ENCODE assay signal across 2 cellular contexts in genomic region chr20:57106030-57106682, GRCh38.
A peak's percentile ranks its signal among the peaks of the same experiment; 100 is the strongest.
TF ChIP-seq lines count a peak whose summit lies in the region.

No MANE protein-coding gene starts in this region.

TF ChIP-seq in HepG2, 621 proteins besides CTCF, POLR2A, EP300 and RAD21:
- TF ChIP-seq ZNF841 (CRISPR knock-in tag; IDR thresholded peaks at IDR 0.05; ENCODE audit: borderline replicate concordance) (no peak), ZNF430 (CRISPR knock-in tag; IDR thresholded peaks at IDR 0.05) (no peak), SALL1 (CRISPR knock-in tag; IDR thresholded peaks at IDR 0.05) (no peak), RFXAP (CRISPR knock-in tag; IDR thresholded peaks at IDR 0.05; ENCODE audit: borderline replicate concordance) (0 out of 2 replicates have a peak, but pooled peaks have one; percentile 53), ZNF329 (CRISPR knock-in tag; IDR thresholded peaks at IDR 0.05; ENCODE audit: low read depth) (peak; percentile 94), NFYC (CRISPR knock-in tag; IDR thresholded peaks at IDR 0.05) (peak; percentile 67), ZNF570 (CRISPR knock-in tag; IDR thresholded peaks at IDR 0.05; ENCODE audit: borderline replicate concordance) (no peak), FOXC1 (CRISPR knock-in tag; IDR thresholded peaks at IDR 0.05; ENCODE audit: borderline replicate concordance) (no peak), NFYB (CRISPR knock-in tag; IDR thresholded peaks at IDR 0.05) (peak; percentile 63), RFX5 (IDR thresholded peaks at IDR 0.05; ENCODE audit: low read depth, low read length) (peak; percentile 62; the same call in 1 of the 2 replicates), USF2 (IDR thresholded peaks at IDR 0.05; ENCODE audit: low read depth, low read length) (0 out of 2 replicates have a peak, but pooled peaks have one; percentile 33), USF2 (CRISPR knock-in tag; IDR thresholded peaks at IDR 0.05; ENCODE audit: borderline replicate concordance) (peak; percentile 73; the same call in 1 of the 2 replicates)
- TF ChIP-seq, protein P1, sequence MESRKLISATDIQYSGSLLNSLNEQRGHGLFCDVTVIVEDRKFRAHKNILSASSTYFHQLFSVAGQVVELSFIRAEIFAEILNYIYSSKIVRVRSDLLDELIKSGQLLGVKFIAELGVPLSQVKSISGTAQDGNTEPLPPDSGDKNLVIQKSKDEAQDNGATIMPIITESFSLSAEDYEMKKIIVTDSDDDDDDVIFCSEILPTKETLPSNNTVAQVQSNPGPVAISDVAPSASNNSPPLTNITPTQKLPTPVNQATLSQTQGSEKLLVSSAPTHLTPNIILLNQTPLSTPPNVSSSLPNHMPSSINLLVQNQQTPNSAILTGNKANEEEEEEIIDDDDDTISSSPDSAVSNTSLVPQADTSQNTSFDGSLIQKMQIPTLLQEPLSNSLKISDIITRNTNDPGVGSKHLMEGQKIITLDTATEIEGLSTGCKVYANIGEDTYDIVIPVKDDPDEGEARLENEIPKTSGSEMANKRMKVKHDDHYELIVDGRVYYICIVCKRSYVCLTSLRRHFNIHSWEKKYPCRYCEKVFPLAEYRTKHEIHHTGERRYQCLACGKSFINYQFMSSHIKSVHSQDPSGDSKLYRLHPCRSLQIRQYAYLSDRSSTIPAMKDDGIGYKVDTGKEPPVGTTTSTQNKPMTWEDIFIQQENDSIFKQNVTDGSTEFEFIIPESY (CRISPR knock-in tag; IDR thresholded peaks at IDR 0.05): no peak
TF ChIP-seq in HepG2: peak in this region for 6.

TF ChIP-seq in H1, 55 proteins besides CTCF, POLR2A, EP300 and RAD21:
- TF ChIP-seq GABPA (IDR thresholded peaks at IDR 0.05; ENCODE audit: borderline replicate concordance, insufficient read depth, low read length) (no peak), CHD1 (IDR thresholded peaks at IDR 0.05; ENCODE audit: low read depth, low read length) (no peak), SAP30 (IDR thresholded peaks at IDR 0.05; ENCODE audit: insufficient read depth, insufficient replicate concordance, low read length) (no peak), SP1 (IDR thresholded peaks at IDR 0.05; ENCODE audit: low read depth, low read length) (no peak), GTF2F1 (IDR thresholded peaks at IDR 0.05; ENCODE audit: borderline replicate concordance, low read depth, low read length) (no peak), YY1 (IDR thresholded peaks at IDR 0.05; ENCODE audit: low read depth, low read length) (no peak), BRCA1 (IDR thresholded peaks at IDR 0.05; ENCODE audit: low read depth, low read length) (no peak), RFX5 (IDR thresholded peaks at IDR 0.05; ENCODE audit: borderline replicate concordance, low read depth, low read length) (peak; percentile 59; the same call in 1 of the 2 replicates), ATF2 (IDR thresholded peaks at IDR 0.05; ENCODE audit: low read length) (no peak), USF2 (IDR thresholded peaks at IDR 0.05; ENCODE audit: low read length) (peak; percentile 71), CBX5 (IDR thresholded peaks at IDR 0.05; ENCODE audit: low read depth, low read length) (no peak), SRF (IDR thresholded peaks at IDR 0.05; ENCODE audit: low read depth, low read length) (no peak), BACH1 (IDR thresholded peaks at IDR 0.05; ENCODE audit: low read length) (no peak), ATF3 (IDR thresholded peaks at IDR 0.05; ENCODE audit: insufficient read depth, low read depth, low read length) (0 out of 2 replicates have a peak, but pooled peaks have one; percentile 12), EGR1 (IDR thresholded peaks at IDR 0.05; ENCODE audit: borderline replicate concordance, low read depth, low read length) (no peak), KDM5A (IDR thresholded peaks at IDR 0.05; ENCODE audit: low read length) (no peak)
